Comparison of ENCODE assay signal across 24 cellular contexts in the genomic region with DNA sequence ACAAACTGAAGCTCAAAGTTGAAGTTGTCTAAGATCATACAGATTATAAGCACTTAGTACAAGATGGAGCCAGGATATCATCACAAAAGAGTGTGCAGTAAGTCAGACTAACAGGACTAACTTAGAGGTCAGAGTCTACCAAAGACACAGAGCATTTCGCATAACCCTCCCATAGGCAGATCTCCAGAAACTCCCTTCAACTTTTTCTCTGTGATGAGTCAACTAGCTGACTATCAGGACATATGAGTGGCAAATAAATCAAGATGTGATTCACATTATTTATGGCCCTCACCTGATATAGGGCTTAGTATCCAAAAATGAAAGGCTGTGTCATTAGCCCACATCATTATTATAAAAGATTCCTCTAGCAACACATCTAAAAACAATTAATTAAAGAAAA.
A peak's percentile ranks its signal among the peaks of the same experiment; 100 is the strongest.
DNase-seq lines count a peak whose midpoint lies in the region; ATAC-seq and TF ChIP-seq lines count a peak whose summit lies in the region.
"Had no signal": no experiment of that assay in that cellular context is flagged by ENCODE, and none has a peak within 500 bp of the region (broad histone marks: within the 10 kb centered on the region; RNA-seq: fewer than 3 reads in every experiment).

No MANE protein-coding gene starts in this region.

- 100% methylated on average over 1 of the region's 1 CpG for WGBS in mammary epithelial cell (ENCODE audit: low coverage, missing lambda C conversion rate)
- WGBS in H9 (ENCODE audit: extremely low coverage, insufficient read length, low lambda C conversion rate), result no CpG with 5 or more reads among the region's 1 CpG

- no peak overlapping the region for H4K8ac ChIP-seq in H9 (replicated peaks; ENCODE audit: insufficient read length, low read depth, low read length)

- no peak overlapping the region for H3K4me3 Mint-ChIP-seq in H9
- no peak overlapping the region for H3K4me3 Mint-ChIP-seq in activated CD8-positive, alpha-beta T cell treated with anti-CD3 and anti-CD28 coated beads, Interleukin-2, amount 10 ng/mL, durations not matched to agents 7 days and 5 days
- H3K4me3 Mint-ChIP-seq: CD8-positive, alpha-beta T cell had no signal

- H3K27me3 Mint-ChIP-seq in H9 (ENCODE audit: low read depth), result peaks cover 2% of the 10 kb centered on the region; the same call in 1 of the 2 replicates
- H3K27me3 Mint-ChIP-seq in activated CD8-positive, alpha-beta T cell treated with anti-CD3 and anti-CD28 coated beads, Interleukin-2, amount 10 ng/mL, durations not matched to agents 7 days and 5 days (ENCODE audit: low read depth), result no peaks in the 10 kb centered on the region

- no peaks in the 10 kb centered on the region for H3K9me3 Mint-ChIP-seq in H9
- peaks cover 4% of the 10 kb centered on the region for H3K9me3 Mint-ChIP-seq in activated CD8-positive, alpha-beta T cell treated with anti-CD3 and anti-CD28 coated beads, Interleukin-2, amount 10 ng/mL, durations not matched to agents 7 days and 5 days (ENCODE audit: insufficient read depth)
- H3K9me3 Mint-ChIP-seq: CD8-positive, alpha-beta T cell had no signal

- TF ChIP-seq CTCF in mammary epithelial cell (conservative IDR thresholded peaks at IDR 0.05 in 1 of 2, IDR thresholded peaks at IDR 0.05 in 1 of 2; ENCODE audit: extremely low read depth in 1 of 2, insufficient read depth in 1 of 2, low read depth in 1 of 2, low read length in 2 of 2) (no peak), foreskin keratinocyte (conservative IDR thresholded peaks at IDR 0.05) (no peak), H9 (conservative IDR thresholded peaks at IDR 0.05) (no peak), left ventricle myocardium inferior (IDR thresholded peaks at IDR 0.05; ENCODE audit: borderline replicate concordance) (no peak)

- no peak overlapping the region for H4K5ac ChIP-seq in H9 (ENCODE audit: insufficient read length, low read depth, low read length)

- H3K27ac Mint-ChIP-seq in H9, result no peak overlapping the region
- H3K27ac Mint-ChIP-seq in activated CD8-positive, alpha-beta T cell treated with anti-CD3 and anti-CD28 coated beads, Interleukin-2, amount 10 ng/mL, durations not matched to agents 7 days and 5 days, result no peak overlapping the region
- H3K27ac Mint-ChIP-seq: CD8-positive, alpha-beta T cell had no signal

- H3K4me2 ChIP-seq in mammary epithelial cell (ENCODE audit: insufficient read depth, low read depth, low read length) (no peak overlapping the region), H9 (ENCODE audit: insufficient read depth, insufficient read length, low read length) (no peak overlapping the region)

- POLR2A ChIA-PET in activated CD8-positive, alpha-beta T cell treated with anti-CD3 and anti-CD28 coated beads, Interleukin-2, amount 10 ng/mL, durations not matched to agents 7 days and 5 days (lab: Charles Lee), result no interaction called here

- in situ Hi-C loops in mammary epithelial cell (cut with MboI; ENCODE audit: low sequenced_read_pairs in 2 of 2), result no loop called here

- H2BK120ac ChIP-seq in H9 (ENCODE audit: low read depth, low read length, poor library complexity, severe bottlenecking), result no peak overlapping the region

- H3K79me1 ChIP-seq in H9 (ENCODE audit: insufficient read depth, low read depth, low read length, poor library complexity, severe bottlenecking), result no peaks in the 10 kb centered on the region

- peak; percentile 99 for ATAC-seq in foreskin keratinocyte
- ATAC-seq in activated CD8-positive, alpha-beta T cell treated with anti-CD3 and anti-CD28 coated beads, Interleukin-2, amount 10 ng/mL, durations not matched to agents 7 days and 5 days, result no peak
- ATAC-seq: CD8-positive, alpha-beta T cell; HepG2; K562 had no signal

- H3K9me3 ChIP-seq in mammary epithelial cell (replicated peaks; ENCODE audit: insufficient read depth, low read length) (no peaks in the 10 kb centered on the region), H9 (ENCODE audit: control insufficient read depth, low read depth, low read length) (no peaks in the 10 kb centered on the region), left ventricle myocardium inferior (replicated peaks) (no peaks in the 10 kb centered on the region)
- H3K9me3 ChIP-seq: Peyer's patch had no signal

- no peaks in the 10 kb centered on the region for H3K79me2 ChIP-seq in mammary epithelial cell (ENCODE audit: insufficient read depth, low read length)
- H3K79me2 ChIP-seq in H9 (ENCODE audit: insufficient read depth, low read length), result no peaks in the 10 kb centered on the region

- H2BK5ac ChIP-seq in H9 (ENCODE audit: insufficient read length, low read length), result no peak overlapping the region

- H3K18ac ChIP-seq in H9 (ENCODE audit: insufficient read length, low read depth, low read length), result no peak overlapping the region

- no peaks in the 10 kb centered on the region for H4K20me1 ChIP-seq in mammary epithelial cell (ENCODE audit: insufficient read depth, low read length)
- H4K20me1 ChIP-seq in H9 (ENCODE audit: control insufficient read depth, insufficient read depth, insufficient read length), result no peaks in the 10 kb centered on the region

- H4K91ac ChIP-seq in H9 (ENCODE audit: insufficient read length, low read depth, low read length), result no peak overlapping the region

- H3K36me3 ChIP-seq in mammary epithelial cell (ENCODE audit: insufficient read depth, low read length) (no peaks in the 10 kb centered on the region), left ventricle myocardium inferior (no peaks in the 10 kb centered on the region)
- H3K36me3 ChIP-seq: Peyer's patch had no signal

- no peaks in the 10 kb centered on the region for H3K36me3 Mint-ChIP-seq in H9 (ENCODE audit: insufficient read depth in 1 of 3, low read depth in 3 of 3)
- no peaks in the 10 kb centered on the region for H3K36me3 Mint-ChIP-seq in activated CD8-positive, alpha-beta T cell treated with anti-CD3 and anti-CD28 coated beads, Interleukin-2, amount 10 ng/mL, durations not matched to agents 7 days and 5 days (ENCODE audit: low read depth)
- H3K36me3 Mint-ChIP-seq: CD8-positive, alpha-beta T cell had no signal

- no peak overlapping the region for H2AK5ac ChIP-seq in H9 (ENCODE audit: insufficient read length, low read length)

- BruUV-seq in mammary epithelial cell (replicated peaks; lab: Mats Ljungman, UMichigan), result no TSS peak

- CTCF ChIA-PET in mammary epithelial cell (lab: Charles Lee; ENCODE audit: low non-redundant PET), result no interaction called here
- CTCF ChIA-PET in activated CD8-positive, alpha-beta T cell treated with anti-CD3 and anti-CD28 coated beads, Interleukin-2, amount 10 ng/mL, durations not matched to agents 7 days and 5 days (lab: Charles Lee), result no interaction called here

- DNase-seq in DMS53 (lab: John Stamatoyannopoulos, UW) (peak; percentile 8), DMS53 treated with DMSO at 0.1 percent for 48 hours (lab: John Stamatoyannopoulos, UW; ENCODE audit: unreplicated experiment) (no peak), mammary epithelial cell (peak; percentile 83), foreskin keratinocyte (peak; percentile 76 to 91), MV-4-11 (lab: John Stamatoyannopoulos, UW) (no peak), H9 (no peak), left ventricle myocardium inferior (no peak)
- no peak for DNase-seq in activated CD8-positive, alpha-beta T cell treated with anti-CD3 and anti-CD28 coated beads, Interleukin-2, amount 10 ng/mL, durations not matched to agents 7 days and 5 days
- DNase-seq: C1 segment of cervical spinal cord; Calu3; CD8-positive, alpha-beta T cell; DMS153; GF-D8; NCI-H1092 treated with DMSO at 0.1 percent for 48 hours; NCI-H146; NCI-H2081 treated with DMSO at 0.1 percent for 48 hours; NCI-H2171 treated with DMSO at 0.1 percent for 48 hours; NCI-H524 treated with DMSO at 0.1 percent for 48 hours; NCI-H82; Peyer's patch; Right ventricle myocardium superior had no signal

- H2BK20ac ChIP-seq in H9 (ENCODE audit: low read depth, low read length, poor library complexity, severe bottlenecking), result no peak overlapping the region

- no peak overlapping the region for H2AFZ ChIP-seq in mammary epithelial cell (ENCODE audit: low read depth, low read length)
- H2AFZ ChIP-seq in H9 (ENCODE audit: low read length), result no peak overlapping the region

- H3K23ac ChIP-seq in H9 (ENCODE audit: insufficient read length, low read depth, low read length), result no peak overlapping the region

- H3K4me1 Mint-ChIP-seq in H9, result peaks cover 6% of the 10 kb centered on the region in 2 experiments
- no peaks in the 10 kb centered on the region for H3K4me1 Mint-ChIP-seq in activated CD8-positive, alpha-beta T cell treated with anti-CD3 and anti-CD28 coated beads, Interleukin-2, amount 10 ng/mL, durations not matched to agents 7 days and 5 days (ENCODE audit: low read depth)

- no peak overlapping the region for H3K27ac ChIP-seq in mammary epithelial cell (ENCODE audit: insufficient read depth, low read depth, low read length)
- H3K27ac ChIP-seq in foreskin keratinocyte, result peak overlapping the region; percentile 21
- H3K27ac ChIP-seq in H9 (ENCODE audit: insufficient read length, low read depth, low read length), result no peak overlapping the region
- no peak overlapping the region for H3K27ac ChIP-seq in left ventricle myocardium inferior (replicated peaks)
- H3K27ac ChIP-seq: 22Rv1, Peyer's patch had no signal

- H3K4me3 ChIP-seq in mammary epithelial cell (replicated peaks in 1 of 3; ENCODE audit: insufficient read depth in 1 of 3, low read depth in 2 of 3, low read length in 3 of 3) (no peak overlapping the region), left ventricle myocardium inferior (no peak overlapping the region)
- H3K4me3 ChIP-seq: K562, Peyer's patch had no signal

- intact Hi-C loops in mammary epithelial cell (cut with micrococcal nuclease), result no loop called here
- intact Hi-C loops in left ventricle myocardium inferior (cut with micrococcal nuclease), result no loop called here

- H3K9ac ChIP-seq in mammary epithelial cell (ENCODE audit: insufficient read depth, low read length) (no peak overlapping the region), H9 (ENCODE audit: extremely low read depth, insufficient read length, low read length) (no peak overlapping the region)

- H3K27me3 ChIP-seq in mammary epithelial cell (ENCODE audit: insufficient read depth, low read length) (no peaks in the 10 kb centered on the region), foreskin keratinocyte (no peaks in the 10 kb centered on the region), H9 (ENCODE audit: insufficient read depth, low read length) (no peaks in the 10 kb centered on the region), left ventricle myocardium inferior (ENCODE audit: low read depth) (no peaks in the 10 kb centered on the region)
- H3K27me3 ChIP-seq: Peyer's patch had no signal

- H3T11ph ChIP-seq in H9 (ENCODE audit: low read length), result no peak overlapping the region

- no peak overlapping the region for H3K56ac ChIP-seq in H9 (ENCODE audit: insufficient read length, low read depth, low read length)

- no peak overlapping the region for H3K14ac ChIP-seq in H9 (ENCODE audit: insufficient read depth, low read length)

- H3K4ac ChIP-seq in H9 (ENCODE audit: low read depth, low read length), result no peak overlapping the region

- no peaks in the 10 kb centered on the region for H3K23me2 ChIP-seq in H9 (ENCODE audit: insufficient read length, low read depth, low read length, poor library complexity, severe bottlenecking)

- dilution Hi-C loops in mammary epithelial cell (cut with HindIII; ENCODE audit: low sequenced_read_pairs), result no loop called here

- H2BK12ac ChIP-seq in H9 (ENCODE audit: insufficient read length, low read depth, low read length), result no peak overlapping the region

- no peak overlapping the region for H2BK15ac ChIP-seq in H9 (ENCODE audit: low read depth, low read length)

- H3K4me1 ChIP-seq in mammary epithelial cell (ENCODE audit: insufficient read depth, low read length) (no peaks in the 10 kb centered on the region), foreskin keratinocyte (peaks cover 4% of the 10 kb centered on the region), H9 (ENCODE audit: insufficient read depth, low read length) (no peaks in the 10 kb centered on the region), left ventricle myocardium inferior (no peaks in the 10 kb centered on the region)
- H3K4me1 ChIP-seq: Peyer's patch had no signal

Comparison
In these comparisons a context has a peak if more than half of its experiments do, and no peak if none do; other contexts are left out.
1. DNase-seq: peak in DMS53 (single experiment), mammary epithelial cell (single experiment) and foreskin keratinocyte (2 of 2); none in DMS53 treated with DMSO at 0.1 percent for 48 hours (single experiment), MV-4-11 (single experiment), H9 (single experiment), left ventricle myocardium inferior (single experiment) and activated CD8-positive, alpha-beta T cell treated with anti-CD3 and anti-CD28 coated beads, Interleukin-2, amount 10 ng/mL, durations not matched to agents 7 days and 5 days (single experiment).